Comparison of ENCODE assay signal across 18 cellular contexts in genomic region chr21:38944903-38945302, GRCh38.
"Had no signal": no experiment of that assay in that cellular context is flagged by ENCODE, and none has a peak within 500 bp of the region (broad histone marks: within the 10 kb centered on the region; RNA-seq: fewer than 3 reads in every experiment).

No MANE protein-coding gene starts in this region.

- H3K36me3 Mint-ChIP-seq: natural killer cell treated with Interleukin-12 subunit alpha and Interleukin-12 subunit beta and Interleukin-15 and Interleukin-18, amount 100 ng/mL, for 72 hours had no signal

- H3K4me3 ChIP-seq: ascending aorta, hepatocyte, ovary, thyroid gland, uterus had no signal

- H3K9me3 Mint-ChIP-seq: activated CD4-positive, alpha-beta memory T cell treated with anti-CD3 and anti-CD28 coated beads, Interleukin-2, amount 10 ng/mL, durations not matched to agents 7 days and 5 days; activated T-cell treated with anti-CD3 and anti-CD28 coated beads, Interleukin-2, amount 50 U/mL, for 72 hours; natural killer cell treated with Interleukin-12 subunit alpha and Interleukin-12 subunit beta and Interleukin-15 and Interleukin-18, amount 100 ng/mL, for 72 hours had no signal

- H3K4me3 Mint-ChIP-seq: activated CD4-positive, alpha-beta memory T cell treated with anti-CD3 and anti-CD28 coated beads, Interleukin-2, amount 10 ng/mL, durations not matched to agents 7 days and 5 days; activated T-cell treated with anti-CD3 and anti-CD28 coated beads, Interleukin-2, amount 50 U/mL, for 72 hours; natural killer cell treated with Interleukin-12 subunit alpha and Interleukin-12 subunit beta and Interleukin-15 and Interleukin-18, amount 100 ng/mL, for 72 hours; T-helper 2 cell treated with Interferon-gamma antibody and Interleukin-4, amounts not matched to agents 5 μg/mL and 100 μg/mL, for 36 hours had no signal

- DNase-seq: activated CD4-positive, alpha-beta memory T cell treated with anti-CD3 and anti-CD28 coated beads, Interleukin-2, amount 10 ng/mL, durations not matched to agents 7 days and 5 days; activated CD8-positive, alpha-beta memory T cell treated with anti-CD3 and anti-CD28 coated beads, Interleukin-2, amount 50 U/mL, for 4 hours; activated naive CD4-positive, alpha-beta T cell; activated T-cell treated with anti-CD3 and anti-CD28 coated beads, Interleukin-2, amount 50 U/mL, for 72 hours; caudate nucleus; cortex of kidney; effector CD8-positive, alpha-beta T cell; left colon; ovary; stimulated activated CD4-positive, alpha-beta T cell treated with anti-CD3 and anti-CD28 coated beads, Interleukin-15, amount 100 ng/mL, for 24 hours; SW 1271; uterus had no signal

- H3K4me1 ChIP-seq: ascending aorta, uterus had no signal

- H3K4me2 ChIP-seq: hepatocyte had no signal

- H3K27me3 Mint-ChIP-seq: activated CD4-positive, alpha-beta memory T cell treated with anti-CD3 and anti-CD28 coated beads, Interleukin-2, amount 10 ng/mL, durations not matched to agents 7 days and 5 days; natural killer cell treated with Interleukin-12 subunit alpha and Interleukin-12 subunit beta and Interleukin-15 and Interleukin-18, amount 100 ng/mL, for 72 hours had no signal

- H3K79me2 ChIP-seq: hepatocyte had no signal

- ATAC-seq: activated T-cell treated with anti-CD3 and anti-CD28 coated beads, Interleukin-2, amount 50 U/mL, for 72 hours; left colon; natural killer cell treated with Interleukin-12 subunit alpha and Interleukin-12 subunit beta and Interleukin-15 and Interleukin-18, amount 100 ng/mL, for 72 hours had no signal

- H3K27me3 ChIP-seq: ascending aorta, hepatocyte, ovary, thyroid gland, uterus had no signal

- H3K36me3 ChIP-seq: ascending aorta, ovary, thyroid gland, uterus had no signal

- H3K4me1 Mint-ChIP-seq: activated CD4-positive, alpha-beta memory T cell treated with anti-CD3 and anti-CD28 coated beads, Interleukin-2, amount 10 ng/mL, durations not matched to agents 7 days and 5 days had no signal

- H3K9me3 ChIP-seq: ascending aorta, ovary, thyroid gland, uterus had no signal

- H3K27ac ChIP-seq: ascending aorta, epithelial cell of prostate, hepatocyte, ovary, uterus had no signal

- H3K27ac Mint-ChIP-seq: activated CD4-positive, alpha-beta memory T cell treated with anti-CD3 and anti-CD28 coated beads, Interleukin-2, amount 10 ng/mL, durations not matched to agents 7 days and 5 days; activated T-cell treated with anti-CD3 and anti-CD28 coated beads, Interleukin-2, amount 50 U/mL, for 72 hours; natural killer cell treated with Interleukin-12 subunit alpha and Interleukin-12 subunit beta and Interleukin-15 and Interleukin-18, amount 100 ng/mL, for 72 hours; T-helper 2 cell treated with Interferon-gamma antibody and Interleukin-4, amounts not matched to agents 5 μg/mL and 100 μg/mL, for 36 hours had no signal
